ENCODE assay signal across 8 cellular contexts in the genomic region with DNA sequence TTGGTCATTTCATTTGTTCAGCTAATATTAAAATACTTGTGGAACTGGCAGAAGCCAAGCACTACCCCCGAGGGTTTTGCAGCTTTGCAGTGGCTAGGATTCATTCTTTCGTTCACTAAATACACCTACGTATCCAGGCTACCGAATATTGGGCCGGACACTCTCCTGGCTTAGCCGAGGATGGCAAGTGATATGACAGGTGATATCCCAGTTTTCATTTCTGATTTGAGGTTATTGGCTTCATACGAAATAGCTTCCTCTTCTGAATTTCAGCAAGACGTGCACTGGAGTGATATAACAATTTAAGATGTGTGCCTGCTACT. TPM values are rescaled to one million over a fixed set of nuclear protein-coding genes. Genes with fewer than 3 reads are reported as not detected.
DNase-seq lines count a peak whose midpoint lies in the region; ATAC-seq and TF ChIP-seq lines count a peak whose summit lies in the region.

No MANE protein-coding gene starts in this region.

- H3K79me2 ChIP-seq in DND-41 (ENCODE audit: insufficient read depth, low read length) (peaks cover 43% of the 10 kb centered on the region), neural cell (replicated peaks; ENCODE audit: insufficient read depth, low read length) (no peaks in the 10 kb centered on the region)

- TF ChIP-seq RAD21 in neural cell (conservative IDR thresholded peaks at IDR 0.05), result peak; percentile 3

- H3K9me2 ChIP-seq in neural cell (ENCODE audit: insufficient read depth, low read length), result no peaks in the 10 kb centered on the region

- H2AFZ ChIP-seq in DND-41 (ENCODE audit: low read depth, low read length) (peak overlapping the region; percentile 88), neural cell (ENCODE audit: low read depth, low read length) (peak overlapping the region; percentile 43)

- H3K27me3 Mint-ChIP-seq in effector memory CD8-positive, alpha-beta T cell, result no peaks in the 10 kb centered on the region

- peak overlapping the region; percentile 74 for H3K9ac ChIP-seq in DND-41 (ENCODE audit: low read depth, low read length)
- H3K9ac ChIP-seq in neural cell (ENCODE audit: low read length), result peak overlapping the region; percentile 49

- peaks cover 33% of the 10 kb centered on the region for H3K4me1 ChIP-seq in DND-41 (ENCODE audit: insufficient read depth, low read length)

- H3K36me3 ChIP-seq in DND-41 (ENCODE audit: insufficient read depth, low read length), result peaks cover 17% of the 10 kb centered on the region
- no peaks in the 10 kb centered on the region for H3K36me3 ChIP-seq in neural cell (ENCODE audit: insufficient read depth, low read length)

- H3K27me3 ChIP-seq in DND-41 (ENCODE audit: insufficient read depth, low read length, poor library complexity) (no peaks in the 10 kb centered on the region), neural cell (ENCODE audit: insufficient read depth, low read depth, low read length) (no peaks in the 10 kb centered on the region)

- H3K4me2 ChIP-seq in DND-41 (ENCODE audit: insufficient read depth, low read length), result peak overlapping the region; percentile 85
- peak overlapping the region; percentile 88 for H3K4me2 ChIP-seq in neural cell (ENCODE audit: low read length)

- no peaks in the 10 kb centered on the region for H4K20me1 ChIP-seq in DND-41 (ENCODE audit: insufficient read depth, low read length)
- H4K20me1 ChIP-seq in neural cell (ENCODE audit: insufficient read depth), result no peaks in the 10 kb centered on the region

- H3K27ac Mint-ChIP-seq in effector memory CD8-positive, alpha-beta T cell, result peak overlapping the region; percentile 72 to 92

- TF ChIP-seq CTCF in DND-41 (IDR thresholded peaks at IDR 0.05; ENCODE audit: borderline replicate concordance, extremely low read depth, low read length, poor library complexity, severe bottlenecking) (no peak), neural cell (IDR thresholded peaks at IDR 0.05; ENCODE audit: poor library complexity, severe bottlenecking) (no peak)

- DNase-seq in DND-41 (no peak), NCI-H526 (lab: John Stamatoyannopoulos, UW) (peak; percentile 46 to 60), ureter (ENCODE audit: low spot score) (no peak), pons (ENCODE audit: low spot score) (no peak), dedifferentiated amniotic fluid mesenchymal stem cell (ENCODE audit: extremely low spot score) (no peak)
- no peak for DNase-seq in effector memory CD8-positive, alpha-beta T cell

- peak overlapping the region; percentile 76 for H3K27ac ChIP-seq in DND-41 (ENCODE audit: low read length)
- H3K27ac ChIP-seq in neural cell (ENCODE audit: low read length), result no peak overlapping the region

- peaks cover 46% of the 10 kb centered on the region for H3K36me3 Mint-ChIP-seq in effector memory CD8-positive, alpha-beta T cell (ENCODE audit: insufficient read depth)

- H3K4me3 ChIP-seq in DND-41 (ENCODE audit: low read depth in 1 of 2, low read length in 2 of 2), result peak overlapping the region; percentile 82 to 92
- H3K4me3 ChIP-seq in neural cell (ENCODE audit: low read length), result peak overlapping the region; percentile 68

- H3K9me3 Mint-ChIP-seq in effector memory CD8-positive, alpha-beta T cell, result no peaks in the 10 kb centered on the region

- H3K9me3 ChIP-seq in DND-41 (ENCODE audit: insufficient read depth, low read length, severe bottlenecking) (no peaks in the 10 kb centered on the region), neural cell (ENCODE audit: low read length) (no peaks in the 10 kb centered on the region)

- ATAC-seq in DND-41 (ENCODE audit: insufficient read depth, low read depth) (peak; percentile 7; the same call in 2 of the 3 replicates), GM21717 (IDR thresholded peaks at IDR 0.05; ENCODE audit: unreplicated experiment) (peak; percentile 12)
- ATAC-seq in effector memory CD8-positive, alpha-beta T cell (replicated peaks), result no peak

- H3F3A ChIP-seq in neural cell (ENCODE audit: insufficient read depth, low read length, poor library complexity, severe bottlenecking), result no peaks in the 10 kb centered on the region

- H3K4me1 Mint-ChIP-seq in effector memory CD8-positive, alpha-beta T cell (ENCODE audit: low read depth in 2 of 2), result peaks cover 21 to 45% of the 10 kb centered on the region in 2 donors

- TF ChIP-seq EP300 in neural cell (conservative IDR thresholded peaks at IDR 0.05; ENCODE audit: poor library complexity, severe bottlenecking), result no peak

- peak overlapping the region; percentile 92 to 98 for H3K4me3 Mint-ChIP-seq in effector memory CD8-positive, alpha-beta T cell

TF ChIP-seq in neural cell, 6 proteins besides CTCF, POLR2A, EP300 and RAD21:
- no peak for TF ChIP-seq EZH2 (IDR thresholded peaks at IDR 0.05; ENCODE audit: borderline replicate concordance, insufficient read depth, low read length, poor library complexity, severe bottlenecking)
- TF ChIP-seq REST (IDR thresholded peaks at IDR 0.05; ENCODE audit: borderline replicate concordance), result no peak
- TF ChIP-seq TAF1 (IDR thresholded peaks at IDR 0.05; ENCODE audit: low read depth), result no peak
- TF ChIP-seq POLR2AphosphoS5 (IDR thresholded peaks at IDR 0.05), result no peak
- no peak for TF ChIP-seq SMC3 (conservative IDR thresholded peaks at IDR 0.05; ENCODE audit: poor library complexity)
- no peak for TF ChIP-seq MXI1 (conservative IDR thresholded peaks at IDR 0.05; ENCODE audit: poor library complexity, severe bottlenecking)

RNA-seq across cellular contexts. Expression of gene MTFR2, which starts 0.5 kb away (rescaled TPM):
- 1.4 TPM in 1 of 2 replicates, not detected in the other for polyA plus RNA-seq in neural cell
- 2.8 TPM in 1 of 2 replicates, not detected in the other for polyA minus RNA-seq in neural cell
- 0.75 TPM for total RNA-seq in ureter

RNA-seq across cellular contexts. Expression of gene BCLAF1, which starts 39.0 kb away (rescaled TPM):
- polyA plus RNA-seq in neural cell, result 113 and 151 TPM in 2 replicates
- polyA minus RNA-seq in neural cell, result 299 and 365 TPM in 2 replicates
- 200 TPM for total RNA-seq in ureter

Comparison
In these comparisons a context has a peak if more than half of its experiments do, and no peak if none do; other contexts are left out.
1. DNase-seq: peak in NCI-H526 (2 of 2); none in DND-41 (single experiment), effector memory CD8-positive, alpha-beta T cell (0 of 3), ureter (single experiment), pons (single experiment) and dedifferentiated amniotic fluid mesenchymal stem cell (single experiment).